In the genomic region with DNA sequence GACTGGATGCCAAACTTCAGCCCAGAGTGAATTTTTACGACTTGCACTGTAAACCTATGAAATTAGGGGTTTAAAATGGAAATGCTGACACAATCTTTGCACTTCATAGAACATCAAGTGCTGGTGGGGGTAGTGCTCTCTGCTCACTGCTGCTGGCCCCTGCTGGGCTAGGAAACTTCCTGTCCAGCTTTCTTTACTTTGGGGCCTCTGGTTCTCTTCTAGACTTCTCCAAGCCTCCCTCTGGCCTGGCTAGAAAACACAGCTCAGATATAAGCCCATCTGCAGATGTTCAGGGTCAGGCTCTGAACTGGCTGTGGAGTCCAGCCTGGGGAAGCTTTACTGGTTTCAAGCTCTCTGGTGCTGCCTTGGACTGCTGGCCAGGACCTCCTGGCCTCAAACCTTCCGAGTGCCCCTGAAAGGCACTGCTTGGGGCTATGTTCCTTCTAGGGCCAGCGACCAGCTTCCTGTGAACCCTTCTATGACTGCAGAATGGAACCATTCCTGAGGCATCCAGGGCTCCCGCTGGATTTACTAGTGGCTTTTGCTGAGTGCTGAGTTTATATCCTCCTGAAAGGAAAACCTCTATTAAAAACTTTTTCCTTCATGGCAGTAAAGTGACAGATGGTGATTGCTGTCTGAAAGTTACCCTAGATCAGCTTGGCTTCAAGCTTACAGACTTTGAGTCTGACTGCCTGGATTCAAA, we compare ENCODE assay signal across 2 cellular contexts.
TF ChIP-seq lines count a peak whose summit lies in the region.

No MANE protein-coding gene starts in this region.

TF ChIP-seq in HEK293, 187 proteins besides CTCF, POLR2A, EP300 and RAD21 (continued from another document):
- TF ChIP-seq, protein P1, sequence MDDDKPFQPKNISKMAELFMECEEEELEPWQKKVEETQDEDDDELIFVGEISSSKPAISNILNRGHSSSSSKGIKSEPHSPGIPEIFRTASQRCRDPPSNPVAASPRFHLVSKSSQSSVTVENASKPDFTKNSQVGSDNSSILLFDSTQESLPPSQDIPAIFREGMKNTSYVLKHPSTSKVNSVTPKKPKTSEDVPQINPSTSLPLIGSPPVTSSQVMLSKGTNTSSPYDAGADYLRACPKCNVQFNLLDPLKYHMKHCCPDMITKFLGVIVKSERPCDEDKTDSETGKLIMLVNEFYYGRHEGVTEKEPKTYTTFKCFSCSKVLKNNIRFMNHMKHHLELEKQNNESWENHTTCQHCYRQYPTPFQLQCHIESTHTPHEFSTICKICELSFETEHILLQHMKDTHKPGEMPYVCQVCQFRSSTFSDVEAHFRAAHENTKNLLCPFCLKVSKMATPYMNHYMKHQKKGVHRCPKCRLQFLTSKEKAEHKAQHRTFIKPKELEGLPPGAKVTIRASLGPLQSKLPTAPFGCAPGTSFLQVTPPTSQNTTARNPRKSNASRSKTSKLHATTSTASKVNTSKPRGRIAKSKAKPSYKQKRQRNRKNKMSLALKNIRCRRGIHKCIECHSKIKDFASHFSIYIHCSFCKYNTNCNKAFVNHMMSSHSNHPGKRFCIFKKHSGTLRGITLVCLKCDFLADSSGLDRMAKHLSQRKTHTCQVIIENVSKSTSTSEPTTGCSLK (tag by site-specific recombination; IDR thresholded peaks at IDR 0.05) = no peak
- TF ChIP-seq SETDB1 (IDR thresholded peaks at IDR 0.05; ENCODE audit: insufficient read length, low read length) (peak; percentile 31), ZNF416 (tag by site-specific recombination; IDR thresholded peaks at IDR 0.05) (no peak)

TF ChIP-seq in SK-N-SH treated with all-trans-retinoic acid at 6 μM for 48 hours, 23 proteins besides CTCF, POLR2A, EP300 and RAD21 (continued from another document):
- TF ChIP-seq BACH2 (CRISPR knock-in tag; IDR thresholded peaks at IDR 0.05; ENCODE audit: borderline replicate concordance) (no peak), RARB (CRISPR knock-in tag; IDR thresholded peaks at IDR 0.05) (no peak)
